Comparison of ENCODE assay signal across 11 cellular contexts in the genomic region with DNA sequence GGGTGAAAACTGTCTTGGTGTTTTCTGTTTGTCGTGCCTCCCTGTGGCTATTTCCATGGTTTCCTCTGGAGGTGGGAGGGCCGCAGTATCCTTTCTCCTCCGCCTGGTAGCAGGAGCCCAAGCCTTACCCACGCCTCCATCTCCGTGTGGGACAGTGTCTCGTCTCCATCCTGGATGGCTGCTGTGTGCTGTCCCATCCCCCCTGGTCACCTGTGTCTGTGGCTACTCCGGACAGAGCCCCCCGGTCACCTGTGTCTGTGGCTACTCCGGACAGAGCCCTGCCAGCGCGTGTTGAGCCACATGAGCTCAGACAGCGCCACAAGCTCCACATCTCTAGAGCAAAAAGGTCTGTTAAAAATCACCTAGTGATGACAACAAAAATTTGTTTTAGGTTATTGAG.
DNase-seq lines count a peak whose midpoint lies in the region; ATAC-seq and TF ChIP-seq lines count a peak whose summit lies in the region.
"Had no signal": no experiment of that assay in that cellular context is flagged by ENCODE, and none has a peak within 500 bp of the region (broad histone marks: within the 10 kb centered on the region; RNA-seq: fewer than 3 reads in every experiment).

No MANE protein-coding gene starts in this region.

- H3K9me2 ChIP-seq in SK-N-SH, result no peaks in the 10 kb centered on the region

- H3K27me3 ChIP-seq in SK-N-SH (ENCODE audit: insufficient read depth) (no peaks in the 10 kb centered on the region), gastroesophageal sphincter (no peaks in the 10 kb centered on the region), skeletal muscle satellite cell (ENCODE audit: control insufficient read depth, insufficient read depth, low read length) (no peaks in the 10 kb centered on the region)

- H3K9me3 ChIP-seq in SK-N-SH (no peaks in the 10 kb centered on the region), gastroesophageal sphincter (no peaks in the 10 kb centered on the region), skeletal muscle satellite cell (replicated peaks; ENCODE audit: low read length) (no peaks in the 10 kb centered on the region)

- no peaks in the 10 kb centered on the region for H4K20me1 ChIP-seq in SK-N-SH (ENCODE audit: insufficient read depth)

- TF ChIP-seq POLR2A in gastroesophageal sphincter (IDR thresholded peaks at IDR 0.05), result no peak

- H3K4me2 ChIP-seq in SK-N-SH (peak overlapping the region; percentile 41; the same call in 1 of the 2 replicates), skeletal muscle satellite cell (ENCODE audit: low read length) (no peak overlapping the region)

- peaks cover 6% of the 10 kb centered on the region for H3K9me3 Mint-ChIP-seq in activated CD4-positive, alpha-beta memory T cell treated with anti-CD3 and anti-CD28 coated beads, Interleukin-2, amount 10 ng/mL, durations not matched to agents 7 days and 5 days

- TF ChIP-seq RAD21 in SK-N-SH (IDR thresholded peaks at IDR 0.05; ENCODE audit: low read length), result no peak

- TF ChIP-seq EP300 in SK-N-SH (IDR thresholded peaks at IDR 0.05; ENCODE audit: borderline replicate concordance in 1 of 2, low read depth in 1 of 2, low read length in 1 of 2) (no peak), gastroesophageal sphincter (IDR thresholded peaks at IDR 0.05) (no peak)

- ATAC-seq in SK-N-SH treated with all-trans-retinoic acid at 6 μM for 48 hours (no peak; the same call in 2 of the 3 replicates), gastroesophageal sphincter (no peak), HG03442 (IDR thresholded peaks at IDR 0.05; ENCODE audit: unreplicated experiment) (no peak)
- ATAC-seq: right cardiac atrium had no signal

- H3K36me3 ChIP-seq in SK-N-SH (replicated peaks in 1 of 2; ENCODE audit: control insufficient read depth in 1 of 2, insufficient read depth in 2 of 2, low read length in 1 of 2), result no peaks in the 10 kb centered on the region
- H3K36me3 ChIP-seq in gastroesophageal sphincter, result peaks cover 0 to 5% of the 10 kb centered on the region in 2 donors
- H3K36me3 ChIP-seq in skeletal muscle satellite cell (ENCODE audit: insufficient read depth, low read length), result peaks cover 8% of the 10 kb centered on the region

- TF ChIP-seq CTCF in SK-N-SH (IDR thresholded peaks at IDR 0.05) (no peak), gastroesophageal sphincter (IDR thresholded peaks at IDR 0.05) (no peak)

- H3K4me3 Mint-ChIP-seq in activated CD4-positive, alpha-beta memory T cell treated with anti-CD3 and anti-CD28 coated beads, Interleukin-2, amount 10 ng/mL, durations not matched to agents 7 days and 5 days, result no peak overlapping the region

- peak overlapping the region; percentile 73 to 81 for H3K27ac ChIP-seq in SK-N-SH (ENCODE audit: low read depth in 2 of 2, low read length in 1 of 2)
- H3K27ac ChIP-seq in gastroesophageal sphincter, result peak overlapping the region in 3 of 4 donors; percentile 40 to 72 (median 62)
- H3K27ac ChIP-seq: 22Rv1 had no signal

- H3K27ac Mint-ChIP-seq in activated CD4-positive, alpha-beta memory T cell treated with anti-CD3 and anti-CD28 coated beads, Interleukin-2, amount 10 ng/mL, durations not matched to agents 7 days and 5 days, result peak overlapping the region; percentile 27

- CTCF ChIA-PET in SK-N-SH (lab: Yijun Ruan, JAX), result interaction anchor here (1.0 to 1.9 kb wide), 5 partner anchors 20 to 218 kb away, joined by 3 to 5 read pairs (median 4); no protein-coding TSS in a partner anchor
- CTCF ChIA-PET in activated CD4-positive, alpha-beta memory T cell treated with anti-CD3 and anti-CD28 coated beads, Interleukin-2, amount 10 ng/mL, durations not matched to agents 7 days and 5 days (lab: Charles Lee), result interaction anchor here (0.6 to 1.1 kb wide), 2 partner anchors 39 to 195 kb away, joined by 3 read pairs; no protein-coding TSS in a partner anchor

- H3K4me3 ChIP-seq in SK-N-SH (ENCODE audit: low read depth in 2 of 2, low read length in 1 of 2) (no peak overlapping the region), gastroesophageal sphincter (no peak overlapping the region), skeletal muscle satellite cell (ENCODE audit: low read length) (no peak overlapping the region)

- peaks cover 3% of the 10 kb centered on the region; the same call in 1 of the 2 replicates for H3K79me2 ChIP-seq in SK-N-SH (ENCODE audit: insufficient read depth)

- H2AFZ ChIP-seq in SK-N-SH (ENCODE audit: low read depth), result no peak overlapping the region

- H3F3A ChIP-seq in SK-N-SH (replicated peaks; ENCODE audit: insufficient read depth), result peaks cover 27% of the 10 kb centered on the region

- H3K36me3 Mint-ChIP-seq in activated CD4-positive, alpha-beta memory T cell treated with anti-CD3 and anti-CD28 coated beads, Interleukin-2, amount 10 ng/mL, durations not matched to agents 7 days and 5 days (ENCODE audit: low read depth), result peaks cover 68% of the 10 kb centered on the region

- POLR2A ChIA-PET in SK-N-SH (lab: Yijun Ruan, JAX), result no interaction called here
- POLR2A ChIA-PET in activated CD4-positive, alpha-beta memory T cell treated with anti-CD3 and anti-CD28 coated beads, Interleukin-2, amount 10 ng/mL, durations not matched to agents 7 days and 5 days (lab: Charles Lee), result interaction anchor here (0.6 to 5.1 kb wide), 5 partner anchors 11 to 99 kb away, joined by 3 to 68 read pairs (median 7); no protein-coding TSS in a partner anchor

- DNase-seq in SK-N-SH (no peak), AG20443 (ENCODE audit: low spot score) (no peak)
- DNase-seq in activated CD4-positive, alpha-beta memory T cell treated with anti-CD3 and anti-CD28 coated beads, Interleukin-2, amount 10 ng/mL, durations not matched to agents 7 days and 5 days, result no peak
- no peak for DNase-seq in stimulated activated CD4-positive, alpha-beta T cell treated with anti-CD3 and anti-CD28 coated beads, Interleukin-15, amount 100 ng/mL, for 24 hours
- DNase-seq: NK-92 treated with Interleukin-12 subunit alpha and Interleukin-12 subunit beta, amount 100 ng/mL, for 24 hours; right cardiac atrium had no signal

- no peak overlapping the region for H3K9ac ChIP-seq in SK-N-SH
- H3K9ac ChIP-seq in skeletal muscle satellite cell (ENCODE audit: low read depth, low read length), result peak overlapping the region; percentile 50

- H3K4me1 ChIP-seq in SK-N-SH (ENCODE audit: control insufficient read depth in 1 of 2, insufficient read depth in 2 of 2, low read depth in 1 of 2, low read length in 1 of 2) (peaks cover 57 to 69% of the 10 kb centered on the region in 2 experiments), gastroesophageal sphincter (peaks cover 0 to 81% (median 24%) of the 10 kb centered on the region in 3 donors), skeletal muscle satellite cell (ENCODE audit: control insufficient read depth, insufficient read depth, low read length) (peaks cover 75% of the 10 kb centered on the region)

- H3K27me3 Mint-ChIP-seq in activated CD4-positive, alpha-beta memory T cell treated with anti-CD3 and anti-CD28 coated beads, Interleukin-2, amount 10 ng/mL, durations not matched to agents 7 days and 5 days, result no peaks in the 10 kb centered on the region

- H3K4me1 Mint-ChIP-seq in activated CD4-positive, alpha-beta memory T cell treated with anti-CD3 and anti-CD28 coated beads, Interleukin-2, amount 10 ng/mL, durations not matched to agents 7 days and 5 days, result peaks cover 66% of the 10 kb centered on the region

- 96% methylated on average over 12 of the region's 12 CpGs for WGBS in SK-N-SH (ENCODE audit: low lambda C conversion rate)
- 85% methylated on average over 5 of the region's 12 CpGs; no CpG with 5 or more reads in 1 of the 2 donors for WGBS in gastroesophageal sphincter (ENCODE audit: low coverage in 1 of 2), 2 donors

TF ChIP-seq in SK-N-SH, 30 proteins besides CTCF, POLR2A, EP300 and RAD21 (continues in another document):
- TF ChIP-seq, protein P1, sequence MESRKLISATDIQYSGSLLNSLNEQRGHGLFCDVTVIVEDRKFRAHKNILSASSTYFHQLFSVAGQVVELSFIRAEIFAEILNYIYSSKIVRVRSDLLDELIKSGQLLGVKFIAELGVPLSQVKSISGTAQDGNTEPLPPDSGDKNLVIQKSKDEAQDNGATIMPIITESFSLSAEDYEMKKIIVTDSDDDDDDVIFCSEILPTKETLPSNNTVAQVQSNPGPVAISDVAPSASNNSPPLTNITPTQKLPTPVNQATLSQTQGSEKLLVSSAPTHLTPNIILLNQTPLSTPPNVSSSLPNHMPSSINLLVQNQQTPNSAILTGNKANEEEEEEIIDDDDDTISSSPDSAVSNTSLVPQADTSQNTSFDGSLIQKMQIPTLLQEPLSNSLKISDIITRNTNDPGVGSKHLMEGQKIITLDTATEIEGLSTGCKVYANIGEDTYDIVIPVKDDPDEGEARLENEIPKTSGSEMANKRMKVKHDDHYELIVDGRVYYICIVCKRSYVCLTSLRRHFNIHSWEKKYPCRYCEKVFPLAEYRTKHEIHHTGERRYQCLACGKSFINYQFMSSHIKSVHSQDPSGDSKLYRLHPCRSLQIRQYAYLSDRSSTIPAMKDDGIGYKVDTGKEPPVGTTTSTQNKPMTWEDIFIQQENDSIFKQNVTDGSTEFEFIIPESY (IDR thresholded peaks at IDR 0.05; ENCODE audit: borderline replicate concordance, low read depth), result no peak
- TF ChIP-seq GABPA (IDR thresholded peaks at IDR 0.05; ENCODE audit: low read depth) (no peak), TCF12 (IDR thresholded peaks at IDR 0.05) (no peak)

TF ChIP-seq in SK-N-SH treated with all-trans-retinoic acid at 6 μM for 48 hours, 23 proteins besides CTCF, POLR2A, EP300 and RAD21:
- no peak for TF ChIP-seq BACH2 (CRISPR knock-in tag; IDR thresholded peaks at IDR 0.05; ENCODE audit: borderline replicate concordance)
